12 cellular contexts compared by ENCODE assay signal in genomic region chr5:126686451-126687126, GRCh38.
A peak's percentile ranks its signal among the peaks of the same experiment; 100 is the strongest.
DNase-seq lines count a peak whose midpoint lies in the region; ATAC-seq and TF ChIP-seq lines count a peak whose summit lies in the region.
"Had no signal": no experiment of that assay in that cellular context is flagged by ENCODE, and none has a peak within 500 bp of the region (broad histone marks: within the 10 kb centered on the region; RNA-seq: fewer than 3 reads in every experiment).

No MANE protein-coding gene starts in this region.

- H3K4me3 ChIP-seq in GM12865 (ENCODE audit: low read depth, low read length), result no peak overlapping the region
- H3K4me3 ChIP-seq: thyroid gland had no signal

- peaks cover 25% of the 10 kb centered on the region for H3K27me3 Mint-ChIP-seq in T-helper 17 cell

- no peak overlapping the region for H3K4me3 Mint-ChIP-seq in T-helper 17 cell
- H3K4me3 Mint-ChIP-seq: activated CD4-positive, alpha-beta memory T cell treated with anti-CD3 and anti-CD28 coated beads for 36 hours had no signal

- no peaks in the 10 kb centered on the region for H3K9me3 ChIP-seq in T-helper 17 cell (ENCODE audit: control insufficient read depth, low read length, poor library complexity, severe bottlenecking)
- H3K9me3 ChIP-seq: thyroid gland had no signal

- ATAC-seq in GM19463 (IDR thresholded peaks at IDR 0.05; ENCODE audit: unreplicated experiment), result peak; percentile 66
- ATAC-seq in HG02981 (IDR thresholded peaks at IDR 0.05; ENCODE audit: unreplicated experiment), result peak; percentile 63
- no peak for ATAC-seq in T-helper 17 cell
- no peak for ATAC-seq in HG03565 (IDR thresholded peaks at IDR 0.05; ENCODE audit: unreplicated experiment)
- ATAC-seq: right cardiac atrium had no signal

- peak overlapping the region; percentile 73 for H3K27ac Mint-ChIP-seq in T-helper 17 cell
- H3K27ac Mint-ChIP-seq: activated CD4-positive, alpha-beta memory T cell treated with anti-CD3 and anti-CD28 coated beads for 36 hours had no signal

- TF ChIP-seq CTCF in GM12865 (IDR thresholded peaks at IDR 0.05; ENCODE audit: insufficient read depth, low read depth, low read length, missing control alignments), result no peak

- peaks cover 13% of the 10 kb centered on the region for H3K4me1 Mint-ChIP-seq in T-helper 17 cell

- peaks cover 3% of the 10 kb centered on the region for H3K36me3 Mint-ChIP-seq in T-helper 17 cell (ENCODE audit: low read depth)
- H3K36me3 Mint-ChIP-seq: activated CD4-positive, alpha-beta memory T cell treated with anti-CD3 and anti-CD28 coated beads for 36 hours had no signal

- DNase-seq in GM12865 (ENCODE audit: low read depth) (peak; percentile 30), T-helper 17 cell (no peak), DMS153 (lab: John Stamatoyannopoulos, UW) (no peak), HuH-7 (ENCODE audit: low spot score) (no peak), NCI-H2029 (lab: John Stamatoyannopoulos, UW) (no peak)
- DNase-seq: activated CD4-positive, alpha-beta memory T cell treated with anti-CD3 and anti-CD28 coated beads for 36 hours; NCI-H1417 treated with DMSO at 0.1 percent for 48 hours; right cardiac atrium; thyroid gland had no signal

Comparison
In these comparisons a context has a peak if more than half of its experiments do, and no peak if none do; other contexts are left out.
1. ATAC-seq: peak in GM19463 (single experiment) and HG02981 (single experiment); none in T-helper 17 cell (single experiment) and HG03565 (single experiment).